Comparison of ENCODE assay signal across 29 cellular contexts in genomic region chr3:137812018-137812417, GRCh38. TPM values are rescaled to one million over a fixed set of nuclear protein-coding genes. Genes with fewer than 3 reads are reported as not detected.
"Had no signal": no experiment of that assay in that cellular context is flagged by ENCODE, and none has a peak within 500 bp of the region (broad histone marks: within the 10 kb centered on the region; RNA-seq: fewer than 3 reads in every experiment).

No MANE protein-coding gene starts in this region.

- DNase-seq: activated CD4-positive, alpha-beta T cell treated with anti-CD3 and anti-CD28 coated beads for 48 hours; activated CD4-positive, alpha-beta T cell treated with anti-CD3 and anti-CD28 coated beads, Interleukin-2, amount 50 U/mL, for 4 hours; activated CD4-positive, CD25-positive, alpha-beta regulatory T cell treated with anti-CD3 and anti-CD28 coated beads, Interleukin-2, amount 50 U/mL, for 72 hours; activated CD8-positive, alpha-beta T cell treated with anti-CD3 and anti-CD28 coated beads, Interleukin-2, amount 10 ng/mL, durations not matched to agents 7 days and 5 days; activated effector memory CD4-positive, alpha-beta T cell treated with Interleukin-2 at 50 U/mL for 16 hours; activated naive CD4-positive, alpha-beta T cell; activated T-cell treated with anti-CD3 and anti-CD28 coated beads, Interleukin-2, amount 50 U/mL, for 24 hours; aorta; central memory CD4-positive, alpha-beta T cell; NCI-H1048; NCI-H1417; NCI-H1930; NCI-H2171; NCI-H226; NCI-H526; NCI-H774; OCI-M1; RPMI8226; SHP77 had no signal

- H3K9me3 Mint-ChIP-seq: activated T-cell treated with anti-CD3 and anti-CD28 coated beads, Interleukin-2, amount 50 U/mL, for 24 hours; activated T-helper 1 cell treated with anti-CD3 and anti-CD28 coated beads, Interleukin-12 subunit alpha, Interleukin-12 subunit beta, Interleukin-2, Interleukin-4 antibody, amounts not matched to agents 30 ng/mL and 10 ng/mL and 1 ng/mL, durations not matched to agents 14 hours and 24 hours and 36 hours; T-helper 1 cell treated with Interleukin-12 subunit alpha and Interleukin-12 subunit beta and Interleukin-4 antibody, amounts not matched to agents 30 μg/mL and 1 μg/mL, for 36 hours had no signal

- H3K4me1 ChIP-seq: breast epithelium, SJSA1 had no signal

- H3K4me3 ChIP-seq: breast epithelium, SJSA1 had no signal

- H3K36me3 ChIP-seq: breast epithelium, SJSA1 had no signal

- H3K36me3 Mint-ChIP-seq: activated naive CD4-positive, alpha-beta T cell treated with anti-CD3 and anti-CD28 coated beads, Interleukin-2, amount 50 U/mL, for 24 hours had no signal

- H3K9me3 ChIP-seq: SJSA1 had no signal

- H3K4me1 Mint-ChIP-seq: activated naive CD4-positive, alpha-beta T cell treated with anti-CD3 and anti-CD28 coated beads, Interleukin-2, amount 50 U/mL, for 24 hours had no signal

- H3K27ac ChIP-seq: breast epithelium, SJSA1 had no signal

- H3K27me3 ChIP-seq: breast epithelium, SJSA1 had no signal

- ATAC-seq: activated CD8-positive, alpha-beta T cell treated with anti-CD3 and anti-CD28 coated beads, Interleukin-2, amount 10 ng/mL, durations not matched to agents 7 days and 5 days; Panc1; SK-N-SH treated with all-trans-retinoic acid at 6 μM for 48 hours had no signal

- H3K27ac Mint-ChIP-seq: activated CD8-positive, alpha-beta T cell treated with anti-CD3 and anti-CD28 coated beads, Interleukin-2, amount 10 ng/mL, durations not matched to agents 7 days and 5 days; activated naive CD4-positive, alpha-beta T cell treated with anti-CD3 and anti-CD28 coated beads, Interleukin-2, amount 50 U/mL, for 24 hours; activated T-cell treated with anti-CD3 and anti-CD28 coated beads, Interleukin-2, amount 50 U/mL, for 24 hours; activated T-helper 1 cell treated with anti-CD3 and anti-CD28 coated beads, Interleukin-12 subunit alpha, Interleukin-12 subunit beta, Interleukin-2, Interleukin-4 antibody, amounts not matched to agents 30 ng/mL and 10 ng/mL and 1 ng/mL, durations not matched to agents 14 hours and 24 hours and 36 hours; T-helper 1 cell treated with Interleukin-12 subunit alpha and Interleukin-12 subunit beta and Interleukin-4 antibody, amounts not matched to agents 30 μg/mL and 1 μg/mL, for 36 hours had no signal

- H3K4me3 Mint-ChIP-seq: activated CD8-positive, alpha-beta T cell treated with anti-CD3 and anti-CD28 coated beads, Interleukin-2, amount 10 ng/mL, durations not matched to agents 7 days and 5 days; activated naive CD4-positive, alpha-beta T cell treated with anti-CD3 and anti-CD28 coated beads, Interleukin-2, amount 50 U/mL, for 24 hours; activated T-cell treated with anti-CD3 and anti-CD28 coated beads, Interleukin-2, amount 50 U/mL, for 24 hours; activated T-helper 1 cell treated with anti-CD3 and anti-CD28 coated beads, Interleukin-12 subunit alpha, Interleukin-12 subunit beta, Interleukin-2, Interleukin-4 antibody, amounts not matched to agents 30 ng/mL and 10 ng/mL and 1 ng/mL, durations not matched to agents 14 hours and 24 hours and 36 hours; T-helper 1 cell treated with Interleukin-12 subunit alpha and Interleukin-12 subunit beta and Interleukin-4 antibody, amounts not matched to agents 30 μg/mL and 1 μg/mL, for 36 hours had no signal

RNA-seq across cellular contexts. Expression of gene SOX14, which starts 47.9 kb away (rescaled TPM):
- total RNA-seq: activated CD8-positive, alpha-beta T cell treated with anti-CD3 and anti-CD28 coated beads, Interleukin-2, amount 10 ng/mL, durations not matched to agents 7 days and 5 days; activated T-helper 1 cell treated with anti-CD3 and anti-CD28 coated beads, Interleukin-12 subunit alpha, Interleukin-12 subunit beta, Interleukin-2, Interleukin-4 antibody, amounts not matched to agents 30 ng/mL and 10 ng/mL and 1 ng/mL, durations not matched to agents 14 hours and 24 hours and 36 hours; aorta; breast epithelium; LHCN-M2; M059J; NCI-H460; SJSA1 had no signal
- polyA plus RNA-seq: aorta had no signal
